18 cellular contexts compared by ENCODE assay signal in genomic region chr4:155735506-155735905, GRCh38.
"Had no signal": no experiment of that assay in that cellular context is flagged by ENCODE, and none has a peak within 500 bp of the region (broad histone marks: within the 10 kb centered on the region; RNA-seq: fewer than 3 reads in every experiment).

No MANE protein-coding gene starts in this region.

- H3K27me3 ChIP-seq: foreskin keratinocyte, neural progenitor cell, vagina had no signal

- H3K4me1 Mint-ChIP-seq: naive thymus-derived CD4-positive, alpha-beta T cell; neural progenitor cell; stimulated activated naive CD8-positive, alpha-beta T cell treated with anti-CD3 and anti-CD28 coated beads, Interleukin-15, amount 100 ng/mL, for 72 hours had no signal

- DNase-seq: activated CD4-positive, alpha-beta T cell treated with anti-CD3 and anti-CD28 coated beads, Interleukin-2, amount 50 U/mL, for 48 hours; activated gamma-delta T cell treated with Interleukin-2 at 50 U/mL for 16 hours; erythroblast; foreskin keratinocyte; mesendoderm; naive thymus-derived CD4-positive, alpha-beta T cell; psoas muscle; right cardiac atrium; small intestine; stimulated activated CD4-positive, alpha-beta T cell treated with anti-CD3 and anti-CD28 coated beads, Interleukin-15, amount 100 ng/mL, for 24 hours; stimulated activated CD4-positive, alpha-beta T cell treated with anti-CD3 and anti-CD28 coated beads, Interleukin-2, amount 100 ng/mL, for 48 hours; stimulated activated naive CD8-positive, alpha-beta T cell treated with anti-CD3 and anti-CD28 coated beads, Interleukin-15, amount 100 ng/mL, for 72 hours; SW 1271; trophoblast cell; WERI-Rb-1 had no signal

- H3K9ac ChIP-seq: neural progenitor cell had no signal

- H2AFZ ChIP-seq: neural progenitor cell had no signal

- ATAC-seq: activated naive CD4-positive, alpha-beta T cell treated with anti-CD3 and anti-CD28 coated beads, Interleukin-2, amount 50 U/mL, for 72 hours; foreskin keratinocyte; naive thymus-derived CD4-positive, alpha-beta T cell; psoas muscle; right cardiac atrium; stimulated activated naive CD8-positive, alpha-beta T cell treated with anti-CD3 and anti-CD28 coated beads, Interleukin-15, amount 100 ng/mL, for 72 hours had no signal

- H3K4me3 ChIP-seq: neural progenitor cell, psoas muscle, vagina had no signal

- H3K36me3 Mint-ChIP-seq: activated naive CD4-positive, alpha-beta T cell treated with anti-CD3 and anti-CD28 coated beads, Interleukin-2, amount 50 U/mL, for 72 hours; naive thymus-derived CD4-positive, alpha-beta T cell; neural progenitor cell had no signal

- H3K4me3 Mint-ChIP-seq: naive thymus-derived CD4-positive, alpha-beta T cell; neural progenitor cell; stimulated activated naive CD8-positive, alpha-beta T cell treated with anti-CD3 and anti-CD28 coated beads, Interleukin-15, amount 100 ng/mL, for 72 hours had no signal

- H3K27ac Mint-ChIP-seq: activated naive CD4-positive, alpha-beta T cell treated with anti-CD3 and anti-CD28 coated beads, Interleukin-2, amount 50 U/mL, for 72 hours; naive thymus-derived CD4-positive, alpha-beta T cell; neural progenitor cell; stimulated activated naive CD8-positive, alpha-beta T cell treated with anti-CD3 and anti-CD28 coated beads, Interleukin-15, amount 100 ng/mL, for 72 hours had no signal

- H3K9me3 Mint-ChIP-seq: activated naive CD4-positive, alpha-beta T cell treated with anti-CD3 and anti-CD28 coated beads, Interleukin-2, amount 50 U/mL, for 72 hours; naive thymus-derived CD4-positive, alpha-beta T cell; neural progenitor cell; stimulated activated naive CD8-positive, alpha-beta T cell treated with anti-CD3 and anti-CD28 coated beads, Interleukin-15, amount 100 ng/mL, for 72 hours had no signal

- H3K9me3 ChIP-seq: psoas muscle, vagina had no signal

- H3K36me3 ChIP-seq: neural progenitor cell, vagina, WERI-Rb-1 had no signal

- H3K4me1 ChIP-seq: foreskin keratinocyte, neural progenitor cell, psoas muscle, vagina had no signal

- H3K4me2 ChIP-seq: neural progenitor cell had no signal

- H3K27ac ChIP-seq: foreskin keratinocyte, neural progenitor cell, psoas muscle, vagina, WERI-Rb-1 had no signal
